Comparison of ENCODE assay signal across 23 cellular contexts in genomic region chr2:63663013-63663864, GRCh38.
A peak's percentile ranks its signal among the peaks of the same experiment; 100 is the strongest.
DNase-seq lines count a peak whose midpoint lies in the region; ATAC-seq, FAIRE-seq and TF ChIP-seq lines count a peak whose summit lies in the region.
"Had no signal": no experiment of that assay in that cellular context is flagged by ENCODE, and none has a peak within 500 bp of the region (broad histone marks: within the 10 kb centered on the region; RNA-seq: fewer than 3 reads in every experiment).

No MANE protein-coding gene starts in this region.

- H3K27ac ChIP-seq in stomach (no peak overlapping the region), kidney (ENCODE audit: low read depth in 2 of 2, low read length in 2 of 2) (no peak overlapping the region)
- H3K27ac ChIP-seq: foreskin keratinocyte, WERI-Rb-1 had no signal

- H3K27me3 ChIP-seq in stomach (no peaks in the 10 kb centered on the region), H7 (ENCODE audit: control insufficient read depth, insufficient read depth, low read length) (no peaks in the 10 kb centered on the region)
- H3K27me3 ChIP-seq: BE2C, foreskin keratinocyte had no signal

- H3K4me3 ChIP-seq in cardiac fibroblast (replicated peaks in 1 of 2; ENCODE audit: low read depth in 2 of 2, low read length in 2 of 2): no peak overlapping the region
- no peak overlapping the region for H3K4me3 ChIP-seq in stomach
- H3K4me3 ChIP-seq in H7 (ENCODE audit: insufficient read depth, low read depth, low read length): no peak overlapping the region
- no peak overlapping the region for H3K4me3 ChIP-seq in kidney (ENCODE audit: low read length in 2 of 2)

- no peak for ATAC-seq in activated naive CD4-positive, alpha-beta T cell treated with anti-CD3 and anti-CD28 coated beads, Interleukin-2, amount 50 U/mL, for 72 hours
- ATAC-seq: activated CD8-positive, alpha-beta memory T cell treated with anti-CD3 and anti-CD28 coated beads, Interleukin-2, amount 10 ng/mL, durations not matched to agents 7 days and 5 days; foreskin keratinocyte had no signal

- H3K36me3 ChIP-seq in stomach: no peaks in the 10 kb centered on the region
- no peaks in the 10 kb centered on the region for H3K36me3 ChIP-seq in H7 (replicated peaks; ENCODE audit: control insufficient read depth, insufficient read depth, low read length)
- no peaks in the 10 kb centered on the region for H3K36me3 ChIP-seq in kidney (ENCODE audit: control insufficient read depth in 1 of 2, insufficient read depth in 2 of 2, low read length in 2 of 2)
- H3K36me3 ChIP-seq: BE2C, WERI-Rb-1 had no signal

- peaks cover 0 to 5% (median 0%) of the 10 kb centered on the region in 4 donors for H3K4me1 ChIP-seq in stomach
- no peaks in the 10 kb centered on the region for H3K4me1 ChIP-seq in kidney (ENCODE audit: control insufficient read depth in 1 of 2, insufficient read depth in 1 of 2, low read depth in 1 of 2, low read length in 2 of 2)
- H3K4me1 ChIP-seq: BE2C had no signal

- intact Hi-C loops in stomach (cut with DNase I; ENCODE audit: low total_unique reads): no loop called here
- intact Hi-C loops in kidney (cut with DNase I): no loop called here

- H3K9me3 ChIP-seq in stomach: no peaks in the 10 kb centered on the region
- no peaks in the 10 kb centered on the region for H3K9me3 ChIP-seq in kidney (ENCODE audit: control insufficient read depth in 1 of 2, low read length in 2 of 2)
- H3K9me3 ChIP-seq: BE2C had no signal

- no peaks in the 10 kb centered on the region for H3K36me3 Mint-ChIP-seq in activated naive CD4-positive, alpha-beta T cell treated with anti-CD3 and anti-CD28 coated beads, Interleukin-2, amount 50 U/mL, for 72 hours
- H3K36me3 Mint-ChIP-seq: activated CD8-positive, alpha-beta memory T cell treated with anti-CD3 and anti-CD28 coated beads, Interleukin-2, amount 10 ng/mL, durations not matched to agents 7 days and 5 days had no signal

- H3K27ac Mint-ChIP-seq in activated naive CD4-positive, alpha-beta T cell treated with anti-CD3 and anti-CD28 coated beads, Interleukin-2, amount 50 U/mL, for 72 hours: no peak overlapping the region
- H3K27ac Mint-ChIP-seq: activated CD8-positive, alpha-beta memory T cell treated with anti-CD3 and anti-CD28 coated beads, Interleukin-2, amount 10 ng/mL, durations not matched to agents 7 days and 5 days; activated naive CD4-positive, alpha-beta T cell treated with anti-CD3 and anti-CD28 coated beads for 36 hours; H9; progenitor cell of endocrine pancreas had no signal

- H3K9me3 Mint-ChIP-seq in activated naive CD4-positive, alpha-beta T cell treated with anti-CD3 and anti-CD28 coated beads, Interleukin-2, amount 50 U/mL, for 72 hours: no peaks in the 10 kb centered on the region
- H3K9me3 Mint-ChIP-seq: activated naive CD4-positive, alpha-beta T cell treated with anti-CD3 and anti-CD28 coated beads for 36 hours; neural crest cell had no signal

- TF ChIP-seq CTCF in cardiac fibroblast (IDR thresholded peaks at IDR 0.05; ENCODE audit: low read depth, low read length) (no peak), stomach (IDR thresholded peaks at IDR 0.05) (no peak), kidney (IDR thresholded peaks at IDR 0.05; ENCODE audit: borderline replicate concordance, extremely low read depth, insufficient read depth) (no peak)

- WGBS in stomach, 5 donors: 64 to 78% (median 72%) methylated on average over 3 of the region's 3 CpGs

- H3K9ac ChIP-seq in kidney (ENCODE audit: low read length in 2 of 2): no peak overlapping the region

- DNase-seq in CD1c-positive myeloid dendritic cell (ENCODE audit: extremely low spot score): peak; percentile 10
- DNase-seq in NCI-H226: peak; percentile 62
- DNase-seq in cardiac fibroblast (ENCODE audit: low read depth in 2 of 2): peak; percentile 20 to 26
- peak; percentile 7 to 40 for DNase-seq in lung microvascular endothelial cell (ENCODE audit: low read depth in 2 of 2)
- DNase-seq in stomach: no peak
- no peak for DNase-seq in H7
- DNase-seq in kidney: no peak
- DNase-seq in activated naive CD4-positive, alpha-beta T cell treated with anti-CD3 and anti-CD28 coated beads, Interleukin-2, amount 50 U/mL, for 72 hours (ENCODE audit: low spot score in 2 of 2): no peak
- DNase-seq: activated CD4-positive, alpha-beta T cell treated with anti-CD3 and anti-CD28 coated beads, Interleukin-2, amount 50 U/mL, for 1 hour; activated CD8-positive, alpha-beta memory T cell treated with anti-CD3 and anti-CD28 coated beads, Interleukin-2, amount 10 ng/mL, durations not matched to agents 7 days and 5 days; activated naive CD4-positive, alpha-beta T cell treated with anti-CD3 and anti-CD28 coated beads for 36 hours; BE2C; cerebellar nuclear complex; DMS79; foreskin keratinocyte; H9; Karpas-422; NCI-H1694 treated with DMSO at 0.1 percent for 48 hours; NCI-H526 treated with DMSO at 0.1 percent for 48 hours; stimulated activated CD4-positive, alpha-beta T cell treated with anti-CD3 and anti-CD28 coated beads, Interleukin-1b, Interleukin-23, amount 100 ng/mL, for 48 hours; WERI-Rb-1 had no signal

- FAIRE-seq in kidney (lab: Jason Lieb, UNC): no peak

- TF ChIP-seq POLR2A in stomach (IDR thresholded peaks at IDR 0.05): no peak

- no peak for TF ChIP-seq EP300 in stomach (IDR thresholded peaks at IDR 0.05)

Comparison
In these comparisons a context has a peak if more than half of its experiments do, and no peak if none do; other contexts are left out.
1. DNase-seq: peak in CD1c-positive myeloid dendritic cell (single experiment), NCI-H226 (single experiment), cardiac fibroblast (2 of 2) and lung microvascular endothelial cell (2 of 2); none in stomach (single experiment), H7 (single experiment), kidney (single experiment) and activated naive CD4-positive, alpha-beta T cell treated with anti-CD3 and anti-CD28 coated beads, Interleukin-2, amount 50 U/mL, for 72 hours (0 of 2).